In genomic region chr7:136006208-136006607, GRCh38 we compare ENCODE assay signal across 29 cellular contexts.
"Had no signal": no experiment of that assay in that cellular context is flagged by ENCODE, and none has a peak within 500 bp of the region (broad histone marks: within the 10 kb centered on the region; RNA-seq: fewer than 3 reads in every experiment).

No MANE protein-coding gene starts in this region.

- FAIRE-seq: urothelium cell line had no signal

- H3K27ac Mint-ChIP-seq: stimulated activated effector memory CD8-positive, alpha-beta T cell treated with anti-CD3 and anti-CD28 coated beads, Interleukin-12 subunit alpha, Interleukin-12 subunit beta, amount 100 ng/mL, for 72 hours; stimulated activated memory B cell treated with anti-CD40 and anti-IgM and Interleukin-4, amounts not matched to agents 10 μg/mL and 1 μg/mL and 100 μg/mL, for 72 hours; stimulated activated naive B cell treated with anti-CD40 and anti-IgM and Interleukin-4, amounts not matched to agents 10 μg/mL and 1 μg/mL and 100 μg/mL, for 72 hours; stimulated activated naive CD8-positive, alpha-beta T cell treated with anti-CD3 and anti-CD28 coated beads, Interleukin-15, amount 100 ng/mL, for 72 hours; stimulated activated naive CD8-positive, alpha-beta T cell treated with anti-CD3 and anti-CD28 coated beads, Interleukin-15, Interleukin-2, amounts not matched to agents 100 ng/mL and 50 ng/mL, for 24 hours; type B pancreatic cell had no signal

- H3K9me3 ChIP-seq: stomach, suprapubic skin, testis, thoracic aorta, thyroid gland, tibial artery, tibial nerve, transverse colon, upper lobe of left lung, upper lobe of right lung, uterus, vagina had no signal

- H3K27ac ChIP-seq: stomach, suprapubic skin, testis, thoracic aorta, thyroid gland, tibial artery, tibial nerve, transverse colon, upper lobe of left lung, upper lobe of right lung, uterus, vagina had no signal

- H3K36me3 Mint-ChIP-seq: stimulated activated effector memory CD8-positive, alpha-beta T cell treated with anti-CD3 and anti-CD28 coated beads, Interleukin-12 subunit alpha, Interleukin-12 subunit beta, amount 100 ng/mL, for 72 hours; type B pancreatic cell had no signal

- H3K4me1 Mint-ChIP-seq: stimulated activated effector memory CD8-positive, alpha-beta T cell treated with anti-CD3 and anti-CD28 coated beads, Interleukin-12 subunit alpha, Interleukin-12 subunit beta, amount 100 ng/mL, for 72 hours; stimulated activated memory B cell treated with anti-CD40 and anti-IgM and Interleukin-4, amounts not matched to agents 10 μg/mL and 1 μg/mL and 100 μg/mL, for 72 hours; stimulated activated naive B cell treated with anti-CD40 and anti-IgM and Interleukin-4, amounts not matched to agents 10 μg/mL and 1 μg/mL and 100 μg/mL, for 72 hours; stimulated activated naive CD8-positive, alpha-beta T cell treated with anti-CD3 and anti-CD28 coated beads, Interleukin-15, amount 100 ng/mL, for 72 hours had no signal

- H3K9me3 Mint-ChIP-seq: stimulated activated effector memory CD8-positive, alpha-beta T cell treated with anti-CD3 and anti-CD28 coated beads, Interleukin-12 subunit alpha, Interleukin-12 subunit beta, amount 100 ng/mL, for 72 hours; type B pancreatic cell had no signal

- ATAC-seq: stimulated activated effector memory CD8-positive, alpha-beta T cell treated with anti-CD3 and anti-CD28 coated beads, Interleukin-12 subunit alpha, Interleukin-12 subunit beta, amount 100 ng/mL, for 72 hours; stimulated activated memory B cell treated with anti-CD40 and anti-IgM and Interleukin-4, amounts not matched to agents 10 μg/mL and 1 μg/mL and 100 μg/mL, for 72 hours; stimulated activated naive B cell treated with anti-CD40 and anti-IgM and Interleukin-4, amounts not matched to agents 10 μg/mL and 1 μg/mL and 100 μg/mL, for 72 hours; stimulated activated naive CD8-positive, alpha-beta T cell treated with anti-CD3 and anti-CD28 coated beads, Interleukin-15, amount 100 ng/mL, for 72 hours; stimulated activated naive CD8-positive, alpha-beta T cell treated with anti-CD3 and anti-CD28 coated beads, Interleukin-15, Interleukin-2, amounts not matched to agents 100 U/mL and 50 U/mL, for 24 hours; upper lobe of right lung had no signal

- DNase-seq: stimulated activated CD4-positive, alpha-beta T cell treated with anti-CD3 and anti-CD28 coated beads, Interleukin-2, amount 100 ng/mL, for 48 hours; stimulated activated CD4-positive, alpha-beta T cell treated with anti-CD3 and anti-CD28 coated beads, Interleukin-4, amount 100 ng/mL, for 1 hour; stimulated activated CD4-positive, alpha-beta T cell treated with anti-CD3 and anti-CD28 coated beads, Interleukin-4, amount 100 ng/mL, for 24 hours; stimulated activated CD4-positive, alpha-beta T cell treated with anti-CD3 and anti-CD28 coated beads, Interleukin-4, amount 100 ng/mL, for 4 hours; stimulated activated CD8-positive, alpha-beta memory T cell treated with anti-CD3 and anti-CD28 coated beads, Interleukin-4, amount 100 ng/mL, for 48 hours; stimulated activated naive B cell treated with anti-CD40 and anti-IgM and Interleukin-4, amounts not matched to agents 10 μg/mL and 1 μg/mL and 100 μg/mL, for 72 hours; stimulated activated naive CD4-positive, alpha-beta T cell; stimulated activated naive CD4-positive, alpha-beta T cell treated with Interleukin-2 at 50 U/mL for 16 hours; stimulated activated naive CD8-positive, alpha-beta T cell treated with anti-CD3 and anti-CD28 coated beads, Interleukin-15, amount 100 ng/mL, for 72 hours; stimulated activated naive CD8-positive, alpha-beta T cell treated with anti-CD3 and anti-CD28 coated beads, Interleukin-15, Interleukin-2, amounts not matched to agents 100 U/mL and 50 U/mL, for 24 hours; stomach; substantia nigra; testis; thyroid gland; tibial artery; transverse colon; trophoblast cell; upper lobe of right lung; uterus had no signal

- H3K4me3 Mint-ChIP-seq: stimulated activated effector memory CD8-positive, alpha-beta T cell treated with anti-CD3 and anti-CD28 coated beads, Interleukin-12 subunit alpha, Interleukin-12 subunit beta, amount 100 ng/mL, for 72 hours; stimulated activated memory B cell treated with anti-CD40 and anti-IgM and Interleukin-4, amounts not matched to agents 10 μg/mL and 1 μg/mL and 100 μg/mL, for 72 hours; stimulated activated naive B cell treated with anti-CD40 and anti-IgM and Interleukin-4, amounts not matched to agents 10 μg/mL and 1 μg/mL and 100 μg/mL, for 72 hours; stimulated activated naive CD8-positive, alpha-beta T cell treated with anti-CD3 and anti-CD28 coated beads, Interleukin-15, amount 100 ng/mL, for 72 hours; stimulated activated naive CD8-positive, alpha-beta T cell treated with anti-CD3 and anti-CD28 coated beads, Interleukin-15, Interleukin-2, amounts not matched to agents 100 ng/mL and 50 ng/mL, for 24 hours; type B pancreatic cell had no signal

- H3K27me3 ChIP-seq: stomach, suprapubic skin, testis, thyroid gland, tibial artery, tibial nerve, transverse colon, upper lobe of left lung, upper lobe of right lung, uterus, vagina had no signal

- H3K4me3 ChIP-seq: stomach, suprapubic skin, testis, thoracic aorta, thyroid gland, tibial artery, tibial nerve, transverse colon, upper lobe of left lung, upper lobe of right lung, uterus, vagina had no signal

- H3K36me3 ChIP-seq: stomach, suprapubic skin, thoracic aorta, thyroid gland, tibial artery, tibial nerve, transverse colon, upper lobe of left lung, upper lobe of right lung, uterus, vagina had no signal

- H3K4me1 ChIP-seq: suprapubic skin, testis, tibial artery, tibial nerve, transverse colon, upper lobe of left lung, upper lobe of right lung, uterus, vagina had no signal

- H3K27me3 Mint-ChIP-seq: stimulated activated memory B cell treated with anti-CD40 and anti-IgM and Interleukin-4, amounts not matched to agents 10 μg/mL and 1 μg/mL and 100 μg/mL, for 72 hours; stimulated activated naive CD8-positive, alpha-beta T cell treated with anti-CD3 and anti-CD28 coated beads, Interleukin-15, amount 100 ng/mL, for 72 hours; stimulated activated naive CD8-positive, alpha-beta T cell treated with anti-CD3 and anti-CD28 coated beads, Interleukin-15, Interleukin-2, amounts not matched to agents 100 ng/mL and 50 ng/mL, for 24 hours; type B pancreatic cell had no signal
